In the genomic region with DNA sequence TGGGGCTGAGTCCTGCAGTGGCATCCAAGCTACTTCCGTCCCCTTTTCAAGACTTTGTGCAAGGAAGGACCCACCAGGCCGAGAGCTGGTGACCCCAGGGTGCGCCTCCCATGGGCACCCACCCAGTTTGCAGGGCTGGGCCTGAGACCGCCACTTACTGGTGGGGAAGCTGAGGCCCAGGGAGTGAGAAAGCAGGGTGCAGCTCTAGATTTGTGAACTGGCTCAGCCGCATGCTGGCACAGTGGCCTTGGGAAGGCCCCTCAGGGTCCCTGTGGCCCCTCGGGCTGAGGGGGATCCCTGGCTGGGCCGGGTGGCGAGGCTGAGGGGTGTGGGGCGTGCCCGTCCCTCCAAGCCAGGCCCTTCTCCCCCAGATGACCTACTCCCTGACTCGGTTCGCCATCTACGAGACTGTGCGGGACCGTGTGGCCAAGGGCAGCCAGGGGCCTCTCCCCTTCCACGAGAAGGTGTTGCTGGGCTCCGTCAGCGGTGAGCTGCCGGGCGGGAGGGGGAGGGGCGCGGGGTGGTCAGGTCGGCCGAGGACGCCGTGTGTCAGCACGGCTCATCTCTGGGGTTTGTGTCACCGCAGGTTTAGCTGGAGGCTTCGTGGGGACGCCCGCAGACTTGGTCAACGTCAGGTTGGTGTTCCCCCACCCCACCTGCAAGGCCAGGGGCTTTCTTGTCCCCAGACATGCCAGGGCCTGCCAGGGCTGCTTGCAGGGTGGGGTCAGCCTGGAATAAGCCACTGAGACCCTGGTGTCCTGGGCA, we compare ENCODE assay signal across 26 cellular contexts. TPM values are rescaled to one million over a fixed set of nuclear protein-coding genes. Genes with fewer than 3 reads are reported as not detected.
A peak's percentile ranks its signal among the peaks of the same experiment; 100 is the strongest.
DNase-seq lines count a peak whose midpoint lies in the region; ATAC-seq, FAIRE-seq and TF ChIP-seq lines count a peak whose summit lies in the region.
"Had no signal": no experiment of that assay in that cellular context is flagged by ENCODE, and none has a peak within 500 bp of the region (broad histone marks: within the 10 kb centered on the region; RNA-seq: fewer than 3 reads in every experiment).

No MANE protein-coding gene starts in this region.

- H2BK5ac ChIP-seq in H1 (ENCODE audit: low read depth, low read length) = no peak overlapping the region

- H3K4ac ChIP-seq in H1 (replicated peaks; ENCODE audit: insufficient read length, low read depth, low read length) = no peak overlapping the region

- peak overlapping the region; percentile 27 for H4K91ac ChIP-seq in H1 (replicated peaks; ENCODE audit: insufficient read length, low read length)

- H3K4me3 ChIP-seq in H1 (ENCODE audit: extremely low read depth in 1 of 4, insufficient read depth in 2 of 4, low read depth in 3 of 4, low read length in 4 of 4) (no peak overlapping the region), osteoblast (ENCODE audit: insufficient read depth, low read length) (no peak overlapping the region)

- H3K9me3 ChIP-seq in H1 (ENCODE audit: insufficient read depth in 2 of 2, low read depth in 1 of 2, low read length in 1 of 2) = no peaks in the 10 kb centered on the region
- no peaks in the 10 kb centered on the region for H3K9me3 ChIP-seq in osteoblast (ENCODE audit: low read depth, low read length)
- H3K9me3 ChIP-seq: BE2C had no signal

- no peak overlapping the region for H4K5ac ChIP-seq in H1 (ENCODE audit: insufficient read length, low read depth, low read length)

- no peak overlapping the region for H3K23ac ChIP-seq in H1 (ENCODE audit: insufficient read length)

- H4K20me1 ChIP-seq in H1 (replicated peaks in 1 of 2; ENCODE audit: control insufficient read depth in 1 of 2, insufficient read depth in 2 of 2, low read length in 2 of 2) (peaks cover 3 to 10% of the 10 kb centered on the region in 2 experiments), osteoblast (ENCODE audit: insufficient read depth, low read length) (peaks cover 10% of the 10 kb centered on the region)

- H3K18ac ChIP-seq in H1 (ENCODE audit: extremely low read depth, low read length) = no peak overlapping the region

- TF ChIP-seq EP300 in H1 (IDR thresholded peaks at IDR 0.05; ENCODE audit: borderline replicate concordance in 1 of 2, low read depth in 2 of 2, low read length in 2 of 2) = no peak

- no peak overlapping the region for H2AK5ac ChIP-seq in H1 (ENCODE audit: low read depth, low read length)

- H3K14ac ChIP-seq in H1 (ENCODE audit: insufficient read length) = no peak overlapping the region

- no peak overlapping the region for H2AFZ ChIP-seq in H1 (ENCODE audit: low read length)
- no peak overlapping the region for H2AFZ ChIP-seq in osteoblast (ENCODE audit: low read length)

- no peaks in the 10 kb centered on the region; a peak in 2 of 7 replicates for H3K27me3 ChIP-seq in H1 (replicated peaks in 1 of 4; ENCODE audit: control insufficient read depth in 3 of 4, extremely low read depth in 1 of 4, insufficient read depth in 3 of 4, low read length in 3 of 4)
- H3K27me3 ChIP-seq in osteoblast (ENCODE audit: insufficient read depth, low read length) = no peaks in the 10 kb centered on the region
- H3K27me3 ChIP-seq: BE2C had no signal

- H3K4me1 ChIP-seq in H1 (replicated peaks in 1 of 4; ENCODE audit: control insufficient read depth in 3 of 4, insufficient read depth in 4 of 4, low read length in 3 of 4) (peaks cover 0 to 21% (median 16%) of the 10 kb centered on the region in 4 experiments; a peak in 5 of 7 replicates), osteoblast (ENCODE audit: insufficient read depth, low read length) (peaks cover 25% of the 10 kb centered on the region)

- H3K27ac ChIP-seq in C4-2B = peak overlapping the region; percentile 98
- H3K27ac ChIP-seq in RWPE1 = peak overlapping the region; percentile 89
- no peak overlapping the region for H3K27ac ChIP-seq in H1 (ENCODE audit: low read depth, low read length)
- no peak overlapping the region for H3K27ac ChIP-seq in osteoblast (ENCODE audit: low read depth, low read length)

- peaks cover 20% of the 10 kb centered on the region for H3K23me2 ChIP-seq in H1 (ENCODE audit: low read depth, low read length)

- CTCF ChIA-PET in RWPE1 (lab: Yijun Ruan, JAX) = no interaction called here
- CTCF ChIA-PET in H1 (lab: Charles Lee; ENCODE audit: partially characterized antibody) = interaction anchor here (0.6 to 2.5 kb wide), 11 partner anchors 10 to 154 kb away, joined by 3 to 13 read pairs (median 4); a partner anchor contains a TSS

- WGBS in H1 (ENCODE audit: extremely low coverage in 1 of 2, insufficient coverage in 1 of 2, insufficient read length in 1 of 2, insufficient replicate concordance in 2 of 2, low coverage in 1 of 2, low lambda C conversion rate in 2 of 2, missing lambda C conversion rate in 1 of 2), 2 experiments = 94% methylated on average over 23 of the region's 32 CpGs; no CpG with 5 or more reads in 1 of the 2 experiments

- no peak overlapping the region for H2BK20ac ChIP-seq in H1 (ENCODE audit: low read length)

- no peak for TF ChIP-seq RAD21 in H1 (IDR thresholded peaks at IDR 0.05 in 1 of 2, conservative IDR thresholded peaks at IDR 0.05 in 1 of 2; ENCODE audit: low read depth in 2 of 2, low read length in 2 of 2)

- FAIRE-seq in H1 (lab: Jason Lieb, UNC) = no peak
- FAIRE-seq: GM18507 had no signal

- peak overlapping the region; percentile 51; the same call in 1 of the 2 replicates for H4K8ac ChIP-seq in H1 (ENCODE audit: extremely low read depth, insufficient read depth, low read length)

- H3K79me1 ChIP-seq in H1 (ENCODE audit: low read depth, low read length) = peaks cover 8% of the 10 kb centered on the region; the same call in 1 of the 2 replicates

- H3K56ac ChIP-seq in H1 (replicated peaks; ENCODE audit: insufficient read length, low read depth, low read length) = no peak overlapping the region

- H3K36me3 ChIP-seq in H1 (ENCODE audit: control insufficient read depth in 2 of 4, insufficient read depth in 4 of 4, low read length in 3 of 4) (peaks cover 0 to 9% (median 0%) of the 10 kb centered on the region in 4 experiments; a peak in 3 of 8 replicates), osteoblast (ENCODE audit: insufficient read depth, low read length) (no peaks in the 10 kb centered on the region)

- H3K4me2 ChIP-seq in H1 (ENCODE audit: insufficient read depth in 1 of 2, low read depth in 2 of 2, low read length in 2 of 2) = no peak overlapping the region
- H3K4me2 ChIP-seq in osteoblast (ENCODE audit: insufficient read depth, low read length) = no peak overlapping the region

- POLR2A ChIA-PET in RWPE1 (lab: Yijun Ruan, JAX; ENCODE audit: low non-redundant PET) (no interaction called here), H1 (lab: Charles Lee; ENCODE audit: partially characterized antibody) (interaction anchor here (0.8 to 25.9 kb wide), 6 partner anchors 7 to 216 kb away, joined by 3 to 436 read pairs (median 176); a partner anchor contains a TSS)

- no peak overlapping the region; a peak in 1 of 7 replicates for H3K9ac ChIP-seq in H1 (replicated peaks in 1 of 4; ENCODE audit: extremely low read depth in 1 of 4, low read depth in 3 of 4, low read length in 3 of 4)

- DNase-seq in RWPE1 (ENCODE audit: low spot score) (no peak), H1 (ENCODE audit: low read depth in 1 of 2, low spot score in 2 of 2) (no peak), osteoblast (ENCODE audit: insufficient read length, low spot score, missing footprints) (peak; percentile 82), NCI-H526 (lab: John Stamatoyannopoulos, UW) (no peak), NK-92 (lab: John Stamatoyannopoulos, UW; ENCODE audit: unreplicated experiment) (no peak), globus pallidus (ENCODE audit: low spot score) (no peak)
- DNase-seq: 8988T, ACHN, BE2C, Calu3, DMS153, H7, HFFc6, NCI-H1092, NCI-H1417 treated with DMSO at 0.1 percent for 48 hours, NCI-H187, NCI-H2081 treated with DMSO at 0.1 percent for 48 hours, NCI-H2171, NCI-H345, NCI-H510A treated with DMSO at 0.1 percent for 48 hours, NCI-H774, RPMI8226, SHP77 treated with DMSO at 0.1 percent for 48 hours had no signal

- TF ChIP-seq CTCF in C4-2B (conservative IDR thresholded peaks at IDR 0.05) (no peak), RWPE1 (conservative IDR thresholded peaks at IDR 0.05; ENCODE audit: low read depth) (no peak), H1 (IDR thresholded peaks at IDR 0.05; ENCODE audit: control extremely low read depth in 1 of 3, insufficient read depth in 1 of 3, low read depth in 1 of 3, low read length in 3 of 3) (no peak), osteoblast (IDR thresholded peaks at IDR 0.05; ENCODE audit: extremely low read depth, low read depth, low read length) (no peak)

- no peak for TF ChIP-seq POLR2A in H1 (IDR thresholded peaks at IDR 0.05; ENCODE audit: control extremely low read depth in 1 of 2, low read depth in 2 of 2, low read length in 2 of 2)

- no peak for ATAC-seq in GM19463 (IDR thresholded peaks at IDR 0.05; ENCODE audit: unreplicated experiment)

- peaks cover 0 to 7% of the 10 kb centered on the region in 2 experiments; a peak in 1 of 4 replicates for H3K79me2 ChIP-seq in H1 (ENCODE audit: control insufficient read depth in 1 of 2, insufficient read depth in 2 of 2, low read length in 2 of 2)
- peaks cover 3% of the 10 kb centered on the region for H3K79me2 ChIP-seq in osteoblast (ENCODE audit: insufficient read depth, low read length)

- no peak overlapping the region for H2BK15ac ChIP-seq in H1 (ENCODE audit: low read length)

- H2BK12ac ChIP-seq in H1 (ENCODE audit: low read depth, low read length) = no peak overlapping the region

- H2BK120ac ChIP-seq in H1 (replicated peaks; ENCODE audit: low read depth, low read length) = no peak overlapping the region

RNA-seq across cellular contexts. Expression of a gene that starts 3.2 kb away (rescaled TPM):
- total RNA-seq in H1 (2021; fragmentation: NEBNext Ultra II Directional; extraction: Animal tissue kit (Norgen Biotek cat#: 25700)) = 22.2 and 25.3 TPM in 2 replicates
- 43.0 and 60.9 TPM in 2 replicates for polyA plus RNA-seq in H1 (2011; rRNA removed)
- polyA plus RNA-seq in H1 (2011; cell fraction: cytosol; rRNA removed) = 30.8 TPM
- polyA plus RNA-seq in H1 (2011; cell fraction: nucleus; rRNA removed) = 77.5 TPM
- polyA plus RNA-seq in H1 (2012, experiment 1 of 2) = 14.8 to 29.0 TPM (median 26.6 TPM) in 4 replicates
- polyA plus RNA-seq in H1 (2012, experiment 2 of 2) = 33.3 TPM
- 19.0 TPM for polyA plus RNA-seq in H1 (2013, experiment 1 of 2)
- polyA plus RNA-seq in H1 (2013, experiment 2 of 2) = 20.0 TPM
- polyA minus RNA-seq in H1 (2011; rRNA and poly(A)+ RNA removed) = 11.7 and 14.2 TPM in 2 replicates
- 14.8 TPM for polyA minus RNA-seq in H1 (2011; cell fraction: cytosol; rRNA and poly(A)+ RNA removed)
- polyA minus RNA-seq in H1 (2011; cell fraction: nucleus; rRNA and poly(A)+ RNA removed) = 24.0 TPM
- total RNA-seq in osteoblast = 7.6 and 8.3 TPM in 2 replicates

RNA-seq across cellular contexts. Expression of a gene that starts 12.1 kb away (rescaled TPM):
- 120 and 131 TPM in 2 replicates for total RNA-seq in H1 (2021; fragmentation: NEBNext Ultra II Directional; extraction: Animal tissue kit (Norgen Biotek cat#: 25700))
- 141 and 190 TPM in 2 replicates for polyA plus RNA-seq in H1 (2011; rRNA removed)
- polyA plus RNA-seq in H1 (2011; cell fraction: cytosol; rRNA removed) = 185 TPM
- polyA plus RNA-seq in H1 (2011; cell fraction: nucleus; rRNA removed) = 144 TPM
- 66.6 to 148 TPM (median 135 TPM) in 4 replicates for polyA plus RNA-seq in H1 (2012, experiment 1 of 2)
- 172 TPM for polyA plus RNA-seq in H1 (2012, experiment 2 of 2)
- polyA plus RNA-seq in H1 (2013, experiment 1 of 2) = 97.0 TPM
- 97.1 TPM for polyA plus RNA-seq in H1 (2013, experiment 2 of 2)
- polyA minus RNA-seq in H1 (2011; rRNA and poly(A)+ RNA removed) = 40.8 and 41.6 TPM in 2 replicates
- polyA minus RNA-seq in H1 (2011; cell fraction: cytosol; rRNA and poly(A)+ RNA removed) = 51.5 TPM
- polyA minus RNA-seq in H1 (2011; cell fraction: nucleus; rRNA and poly(A)+ RNA removed) = 46.7 TPM
- total RNA-seq in osteoblast = 6.2 and 8.8 TPM in 2 replicates

RNA-seq across cellular contexts. Expression of a gene that starts 31.5 kb away (rescaled TPM):
- total RNA-seq in H1 (2021; fragmentation: NEBNext Ultra II Directional; extraction: Animal tissue kit (Norgen Biotek cat#: 25700)) = 78.8 and 80.8 TPM in 2 replicates
- 99.7 and 144 TPM in 2 replicates for polyA plus RNA-seq in H1 (2011; rRNA removed)
- polyA plus RNA-seq in H1 (2011; cell fraction: cytosol; rRNA removed) = 68.0 TPM
- polyA plus RNA-seq in H1 (2011; cell fraction: nucleus; rRNA removed) = 334 TPM
- 65.1 to 84.3 TPM (median 78.3 TPM) in 4 replicates for polyA plus RNA-seq in H1 (2012, experiment 1 of 2)
- 54.5 TPM for polyA plus RNA-seq in H1 (2012, experiment 2 of 2)
- 39.6 TPM for polyA plus RNA-seq in H1 (2013, experiment 1 of 2)
- 35.7 TPM for polyA plus RNA-seq in H1 (2013, experiment 2 of 2)
- polyA minus RNA-seq in H1 (2011; rRNA and poly(A)+ RNA removed) = 71.4 and 95.1 TPM in 2 replicates
- polyA minus RNA-seq in H1 (2011; cell fraction: cytosol; rRNA and poly(A)+ RNA removed) = 67.2 TPM
- polyA minus RNA-seq in H1 (2011; cell fraction: nucleus; rRNA and poly(A)+ RNA removed) = 69.8 TPM
- 100 and 110 TPM in 2 replicates for total RNA-seq in osteoblast

RNA-seq across cellular contexts. Expression of a gene that starts 31.7 kb away (rescaled TPM):
- total RNA-seq in H1 (2021; fragmentation: NEBNext Ultra II Directional; extraction: Animal tissue kit (Norgen Biotek cat#: 25700)) = 37.0 and 41.8 TPM in 2 replicates
- 60.8 and 64.2 TPM in 2 replicates for polyA plus RNA-seq in H1 (2011; rRNA removed)
- 84.9 TPM for polyA plus RNA-seq in H1 (2011; cell fraction: cytosol; rRNA removed)
- 30.5 TPM for polyA plus RNA-seq in H1 (2011; cell fraction: nucleus; rRNA removed)
- 48.9 to 59.9 TPM (median 53.7 TPM) in 4 replicates for polyA plus RNA-seq in H1 (2012, experiment 1 of 2)
- 39.8 TPM for polyA plus RNA-seq in H1 (2012, experiment 2 of 2)
- polyA plus RNA-seq in H1 (2013, experiment 1 of 2) = 40.1 TPM
- polyA plus RNA-seq in H1 (2013, experiment 2 of 2) = 41.3 TPM
- polyA minus RNA-seq in H1 (2011; rRNA and poly(A)+ RNA removed) = 31.9 and 34.2 TPM in 2 replicates
- 15.9 TPM for polyA minus RNA-seq in H1 (2011; cell fraction: cytosol; rRNA and poly(A)+ RNA removed)
- polyA minus RNA-seq in H1 (2011; cell fraction: nucleus; rRNA and poly(A)+ RNA removed) = 18.6 TPM
- 24.5 and 26.1 TPM in 2 replicates for total RNA-seq in osteoblast

RNA-seq across cellular contexts. Expression of a gene that starts 48.8 kb away (rescaled TPM):
- 38.6 and 39.8 TPM in 2 replicates for total RNA-seq in H1 (2021; fragmentation: NEBNext Ultra II Directional; extraction: Animal tissue kit (Norgen Biotek cat#: 25700))
- 17.6 and 23.3 TPM in 2 replicates for polyA plus RNA-seq in H1 (2011; rRNA removed)
- polyA plus RNA-seq in H1 (2011; cell fraction: cytosol; rRNA removed) = 28.0 TPM
- polyA plus RNA-seq in H1 (2011; cell fraction: nucleus; rRNA removed) = 24.2 TPM
- polyA plus RNA-seq in H1 (2012, experiment 1 of 2) = 38.1 to 44.2 TPM (median 40.1 TPM) in 4 replicates
- polyA plus RNA-seq in H1 (2012, experiment 2 of 2) = 19.9 TPM
- polyA plus RNA-seq in H1 (2013, experiment 1 of 2) = 40.4 TPM
- polyA plus RNA-seq in H1 (2013, experiment 2 of 2) = 44.2 TPM
- 3.2 and 4.4 TPM in 2 replicates for polyA minus RNA-seq in H1 (2011; rRNA and poly(A)+ RNA removed)
- polyA minus RNA-seq in H1 (2011; cell fraction: cytosol; rRNA and poly(A)+ RNA removed) = 8.4 TPM
- 9.5 TPM for polyA minus RNA-seq in H1 (2011; cell fraction: nucleus; rRNA and poly(A)+ RNA removed)
- total RNA-seq in osteoblast = 4.7 and 5.6 TPM in 2 replicates

Comparison
In these comparisons a context has a peak if more than half of its experiments do, and no peak if none do; other contexts are left out.
1. H3K27ac ChIP-seq: peak in C4-2B (single experiment) and RWPE1 (single experiment); none in H1 (single experiment) and osteoblast (single experiment).
2. RNA of a gene that starts 12.1 kb away (total RNA-seq): 120 to 131 TPM in H1; 6.2 to 8.8 TPM in osteoblast; every median in the first group is over 10 times any median in the second.